8 cellular contexts compared by ENCODE assay signal in the genomic region with DNA sequence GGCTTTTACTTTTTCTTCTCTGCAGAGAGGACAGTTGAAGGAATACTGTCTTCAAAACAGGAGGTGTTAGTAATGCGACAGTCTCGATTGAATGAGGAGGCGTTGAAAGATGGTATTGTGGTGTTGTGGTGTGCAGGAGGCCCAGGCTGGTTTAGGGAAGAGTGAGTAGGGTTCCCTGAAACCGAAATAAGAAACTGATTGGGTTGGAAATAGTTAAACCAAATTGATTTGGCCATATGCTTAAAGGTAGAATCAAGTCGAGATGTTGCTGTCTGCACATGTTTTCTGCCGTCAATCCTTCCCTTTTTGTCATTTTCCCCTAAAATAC. TPM values are rescaled to one million over a fixed set of nuclear protein-coding genes. Genes with fewer than 3 reads are reported as not detected.
DNase-seq lines count a peak whose midpoint lies in the region; ATAC-seq, FAIRE-seq and TF ChIP-seq lines count a peak whose summit lies in the region.

No MANE protein-coding gene starts in this region.

- TF ChIP-seq POLR2A in K562 (conservative IDR thresholded peaks at IDR 0.05) = no peak

- peaks cover 89% of the 10 kb centered on the region for H3K79me2 ChIP-seq in K562 (ENCODE audit: control insufficient read depth, insufficient read depth, low read length)

- intact Hi-C loops in K562 (cut with micrococcal nuclease) = loop anchor here (2.0 to 5.0 kb wide), 3 partner anchors 51 to 250 kb away; partner anchors contain the start of gene USF3

- H3K4me1 ChIP-seq in K562 (replicated peaks in 1 of 2; ENCODE audit: control insufficient read depth in 2 of 2, insufficient read depth in 2 of 2, low read length in 2 of 2) (peaks cover 0 to 9% of the 10 kb centered on the region in 2 experiments; a peak in 4 of 5 replicates), mesodermal cell (ENCODE audit: control insufficient read depth, insufficient read depth, low read length, poor library complexity, severe bottlenecking) (peaks cover 4% of the 10 kb centered on the region), thoracic aorta (ENCODE audit: control insufficient read depth in 1 of 2, low read depth in 2 of 2) (peaks cover 12 to 46% of the 10 kb centered on the region in 2 donors)

- no peaks in the 10 kb centered on the region for H3K9me1 ChIP-seq in K562 (ENCODE audit: control insufficient read depth, insufficient read depth, low read length)

- peak overlapping the region; percentile 96 for H3K4me2 ChIP-seq in K562 (ENCODE audit: insufficient read depth, low read length)

- DNase-seq in SIG-M5 treated with dmso at 0.1 percent for 504 hours (lab: John Stamatoyannopoulos, UW; ENCODE audit: unreplicated experiment) = peak; percentile 46
- DNase-seq in SIG-M5 (lab: John Stamatoyannopoulos, UW) = no peak
- peak; percentile 12 for DNase-seq in NOMO-1 treated with DMSO at 0.1 percent for 48 hours (lab: John Stamatoyannopoulos, UW; ENCODE audit: unreplicated experiment)
- peak in 1 of 4 experiments; percentile 9 for DNase-seq in K562 (ENCODE audit: extremely low read depth in 1 of 4, low spot score in 3 of 4)
- DNase-seq in thoracic aorta (ENCODE audit: low spot score) = no peak
- no peak for DNase-seq in D721Med (ENCODE audit: insufficient read length, low spot score)

- BruUV-seq in K562 (replicated peaks; lab: Mats Ljungman, UMichigan) = no TSS peak

- H3K9me3 ChIP-seq in K562 (replicated peaks; ENCODE audit: control insufficient read depth, insufficient read depth, low read depth, low read length) = no peaks in the 10 kb centered on the region
- no peaks in the 10 kb centered on the region for H3K9me3 ChIP-seq in mesodermal cell (ENCODE audit: control insufficient read depth, low read length)
- no peaks in the 10 kb centered on the region for H3K9me3 ChIP-seq in thoracic aorta

- FAIRE-seq in K562 (lab: Jason Lieb, UNC) (no peak), D721Med (lab: Jason Lieb, UNC) (no peak)

- H3K4me3 ChIP-seq in K562 (peak overlapping the region; percentile 90), mesodermal cell (ENCODE audit: extremely low read depth, insufficient read depth, low read length, poor library complexity, severe bottlenecking) (peak overlapping the region; percentile 88), thoracic aorta (peak overlapping the region; percentile 94)

- H4K20me1 ChIP-seq in K562 (replicated peaks; ENCODE audit: control insufficient read depth, insufficient read depth, low read length) = peaks cover 9% of the 10 kb centered on the region; the same call in 1 of the 2 replicates

- H2AFZ ChIP-seq in K562 (ENCODE audit: low read depth, low read length) = peak overlapping the region; percentile 81

- peak overlapping the region; percentile 88 for H3K27ac ChIP-seq in K562 (ENCODE audit: extremely low read depth, low read depth, low read length)
- no peak overlapping the region for H3K27ac ChIP-seq in mesodermal cell (ENCODE audit: low read depth, low read length, severe bottlenecking)
- H3K27ac ChIP-seq in thoracic aorta = peak overlapping the region in 1 of 2 donors; percentile 100

- CTCF ChIA-PET in K562 (lab: Yijun Ruan, JAX; ENCODE audit: low intra/inter-chr PET ratio) = no interaction called here

- TF ChIP-seq CTCF in K562 (IDR thresholded peaks at IDR 0.05 in 2 of 3, conservative IDR thresholded peaks at IDR 0.05 in 1 of 3; ENCODE audit: insufficient read depth in 2 of 3, low read depth in 1 of 3, low read length in 3 of 3) = no peak
- no peak for TF ChIP-seq CTCF in thoracic aorta (IDR thresholded peaks at IDR 0.05)
- no peak for TF ChIP-seq CTCF in D721Med (IDR thresholded peaks at IDR 0.05; ENCODE audit: insufficient read depth, missing control alignments)

- ATAC-seq in K562 (no peak), thoracic aorta (ENCODE audit: insufficient number of reproducible peaks, low FRiP score, low read depth) (no peak), HG02870 (IDR thresholded peaks at IDR 0.05; ENCODE audit: unreplicated experiment) (no peak)

- H3K9ac ChIP-seq in K562 (ENCODE audit: insufficient read depth in 1 of 2, low read depth in 2 of 2, low read length in 2 of 2) = peak overlapping the region; percentile 87 to 95

- H3K27me3 ChIP-seq in K562 (ENCODE audit: control insufficient read depth in 2 of 2, insufficient read depth in 2 of 2, low read length in 2 of 2) (no peaks in the 10 kb centered on the region), thoracic aorta (replicated peaks; ENCODE audit: insufficient read depth) (no peaks in the 10 kb centered on the region)

- TF ChIP-seq RAD21 in K562 (CRISPR knock-in tag; conservative IDR thresholded peaks at IDR 0.05 in 1 of 2, IDR thresholded peaks at IDR 0.05 in 1 of 2) = no peak

- POLR2A ChIA-PET in K562 (lab: Yijun Ruan, JAX) = interaction anchor here (1.7 kb wide), 1 partner anchor 12 kb away, joined by 4 read pairs; no protein-coding TSS in a partner anchor

- in situ Hi-C loops in K562 (cut with MboI) = no loop called here

- no peak for TF ChIP-seq EP300 in K562 (IDR thresholded peaks at IDR 0.05; ENCODE audit: low read length)

- 0% methylated on average over 6 of the region's 6 CpGs for WGBS in K562 (ENCODE audit: insufficient coverage, low coverage, missing lambda C conversion rate)
- 3 to 10% methylated on average over 5 to 6 of the region's 6 CpGs for WGBS in mesodermal cell (ENCODE audit: insufficient coverage in 2 of 2), 2 experiments

- H3K36me3 ChIP-seq in K562 (ENCODE audit: control insufficient read depth, insufficient read depth, low read length) = peaks cover 8% of the 10 kb centered on the region; the same call in 1 of the 3 replicates
- H3K36me3 ChIP-seq in mesodermal cell (ENCODE audit: control insufficient read depth, insufficient read depth, low read length) = peaks cover 4% of the 10 kb centered on the region
- no peaks in the 10 kb centered on the region for H3K36me3 ChIP-seq in thoracic aorta

RNA-seq across cellular contexts. Expression of gene ATP6V1A, which starts 0.8 kb away (rescaled TPM):
- total RNA-seq in K562 (2011; cell fraction: chromatin; rRNA removed; ENCODE audit: low replicate concordance) = 12.3 and 25.3 TPM in 2 replicates
- 6.3 and 7.0 TPM in 2 replicates for total RNA-seq in K562 (2011; cell fraction: nucleolus; rRNA removed)
- 14.1 and 21.8 TPM in 2 replicates for total RNA-seq in K562 (2011; cell fraction: nucleoplasm; rRNA removed)
- 29.7 and 33.3 TPM in 2 replicates for total RNA-seq in K562 (2014; rRNA removed)
- total RNA-seq in K562 (2014; rRNA removed; fragmentation: Illumina TruSeq; extraction: Trizol) = 54.9 and 59.5 TPM in 2 replicates
- 41.7 and 44.8 TPM in 2 replicates for total RNA-seq in K562 (2015; rRNA removed; fragmentation: Illumina TruSeq; extraction: Trizol)
- 57.1 and 60.7 TPM in 2 replicates for total RNA-seq in K562 (2021)
- polyA plus RNA-seq in K562 (2011; rRNA removed) = 38.4 and 55.4 TPM in 2 replicates
- 11.2 and 19.0 TPM in 2 replicates for polyA plus RNA-seq in K562 (2011; cell fraction: cytosol; rRNA removed)
- polyA plus RNA-seq in K562 (2011; cell fraction: nucleus; rRNA removed) = 6.4 and 10.0 TPM in 2 replicates
- polyA plus RNA-seq in K562 (2012) = 13.1 and 19.0 TPM in 2 replicates
- 30.6 and 35.3 TPM in 2 replicates for polyA plus RNA-seq in K562 (2014; fragmentation: Illumina TruSeq; extraction: Trizol)
- polyA plus RNA-seq in K562 (2014; fragmentation: Nextera tagmentation; extraction: Ambion mirVana) = 10 to 100 TPM; 29.7 to 39.9 TPM
- polyA plus RNA-seq in K562 (2014; rRNA removed) = 23.6 and 28.2 TPM in 2 replicates
- polyA minus RNA-seq in K562 (2011; rRNA and poly(A)+ RNA removed) = 107 and 113 TPM in 2 replicates
- 24.8 and 36.2 TPM in 2 replicates for polyA minus RNA-seq in K562 (2011; cell fraction: cytosol; rRNA and poly(A)+ RNA removed)
- 4.8 and 10.3 TPM in 2 replicates for polyA minus RNA-seq in K562 (2011; cell fraction: nucleus; rRNA and poly(A)+ RNA removed)
- polyA plus RNA-seq in mesodermal cell (2013, experiment 1 of 2) = 35.4 TPM
- 35.3 TPM for polyA plus RNA-seq in mesodermal cell (2013, experiment 2 of 2)
- total RNA-seq in thoracic aorta = 10 to 100 TPM; 27.8 to 32.2 TPM

RNA-seq across cellular contexts. Expression of gene NAA50, which starts 1.6 kb away (rescaled TPM):
- 8.5 and 23.5 TPM in 2 replicates for total RNA-seq in K562 (2011; cell fraction: chromatin; rRNA removed; ENCODE audit: low replicate concordance)
- total RNA-seq in K562 (2011; cell fraction: nucleolus; rRNA removed) = 3.6 and 4.8 TPM in 2 replicates
- total RNA-seq in K562 (2011; cell fraction: nucleoplasm; rRNA removed) = 9.6 and 23.1 TPM in 2 replicates
- total RNA-seq in K562 (2014; rRNA removed) (301 and 342 TPM in 2 replicates), K562 (2014; rRNA removed; fragmentation: Illumina TruSeq; extraction: Trizol) (112 and 137 TPM in 2 replicates), K562 (2015; rRNA removed; fragmentation: Illumina TruSeq; extraction: Trizol) (97.2 and 99.8 TPM in 2 replicates), K562 (2021) (144 and 147 TPM in 2 replicates), thoracic aorta (10 to 100 TPM; 58.3 to 78.2 TPM)
- polyA plus RNA-seq in K562 (2011; rRNA removed) (60.4 and 81.8 TPM in 2 replicates), K562 (2014; fragmentation: Illumina TruSeq; extraction: Trizol) (142 and 144 TPM in 2 replicates), K562 (2014; fragmentation: Nextera tagmentation; extraction: Ambion mirVana) (10 to 100 TPM; 40.0 to 58.6 TPM), K562 (2014; rRNA removed) (112 and 120 TPM in 2 replicates)
- polyA plus RNA-seq in K562 (2011; cell fraction: cytosol; rRNA removed) = 31.6 and 68.5 TPM in 2 replicates
- 17.3 and 23.6 TPM in 2 replicates for polyA plus RNA-seq in K562 (2011; cell fraction: nucleus; rRNA removed)
- 69.4 and 132 TPM in 2 replicates for polyA plus RNA-seq in K562 (2012)
- polyA minus RNA-seq in K562 (2011; rRNA and poly(A)+ RNA removed) = 92.5 and 112 TPM in 2 replicates
- polyA minus RNA-seq in K562 (2011; cell fraction: cytosol; rRNA and poly(A)+ RNA removed) = 39.0 and 60.6 TPM in 2 replicates
- 15.3 and 15.8 TPM in 2 replicates for polyA minus RNA-seq in K562 (2011; cell fraction: nucleus; rRNA and poly(A)+ RNA removed)
- polyA plus RNA-seq in mesodermal cell (2013, experiment 1 of 2) = 96.5 TPM
- polyA plus RNA-seq in mesodermal cell (2013, experiment 2 of 2) = 93.5 TPM

RNA-seq across cellular contexts. Expression of gene USF3, which starts 51.2 kb away (rescaled TPM):
- 2.4 and 8.4 TPM in 2 replicates for total RNA-seq in K562 (2011; cell fraction: chromatin; rRNA removed; ENCODE audit: low replicate concordance)
- 1.5 and 2.6 TPM in 2 replicates for total RNA-seq in K562 (2011; cell fraction: nucleolus; rRNA removed)
- 2.9 and 5.5 TPM in 2 replicates for total RNA-seq in K562 (2011; cell fraction: nucleoplasm; rRNA removed)
- total RNA-seq in K562 (2014; rRNA removed) (2.3 and 2.4 TPM in 2 replicates), K562 (2014; rRNA removed; fragmentation: Illumina TruSeq; extraction: Trizol) (3.1 and 3.7 TPM in 2 replicates), K562 (2015; rRNA removed; fragmentation: Illumina TruSeq; extraction: Trizol) (4.4 and 4.7 TPM in 2 replicates), K562 (2021) (3.9 and 4.4 TPM in 2 replicates), thoracic aorta (10 to 100 TPM; 14.8 to 20.3 TPM)
- polyA plus RNA-seq in K562 (2011; rRNA removed) (4.9 and 6.9 TPM in 2 replicates), K562 (2014; fragmentation: Illumina TruSeq; extraction: Trizol) (2.9 and 3.1 TPM in 2 replicates), K562 (2014; fragmentation: Nextera tagmentation; extraction: Ambion mirVana) (1 to 10 TPM; 1.4 to 1.7 TPM), K562 (2014; rRNA removed) (2.1 and 3.1 TPM in 2 replicates)
- 3.2 and 4.0 TPM in 2 replicates for polyA plus RNA-seq in K562 (2011; cell fraction: cytosol; rRNA removed)
- polyA plus RNA-seq in K562 (2011; cell fraction: nucleus; rRNA removed) = 2.8 and 2.9 TPM in 2 replicates
- polyA plus RNA-seq in K562 (2012) = 1.4 and 1.6 TPM in 2 replicates
- 14.1 and 15.5 TPM in 2 replicates for polyA minus RNA-seq in K562 (2011; rRNA and poly(A)+ RNA removed)
- polyA minus RNA-seq in K562 (2011; cell fraction: cytosol; rRNA and poly(A)+ RNA removed) = 4.2 and 5.3 TPM in 2 replicates
- 2.8 and 4.8 TPM in 2 replicates for polyA minus RNA-seq in K562 (2011; cell fraction: nucleus; rRNA and poly(A)+ RNA removed)
- polyA plus RNA-seq in mesodermal cell (2013, experiment 1 of 2) = 7.9 TPM
- polyA plus RNA-seq in mesodermal cell (2013, experiment 2 of 2) = 5.5 TPM

Comparison
In these comparisons a context has a peak if more than half of its experiments do, and no peak if none do; other contexts are left out.
1. DNase-seq: peak in SIG-M5 treated with dmso at 0.1 percent for 504 hours (single experiment) and NOMO-1 treated with DMSO at 0.1 percent for 48 hours (single experiment); none in SIG-M5 (single experiment), thoracic aorta (single experiment) and D721Med (single experiment).
2. Peak in every context shown above with its lines, with median percentiles within 50 percentile points of each other: H3K4me3 ChIP-seq.